In genomic region chr21:39111928-39112327, GRCh38 we compare ENCODE assay signal across 34 cellular contexts.
A peak's percentile ranks its signal among the peaks of the same experiment; 100 is the strongest.
DNase-seq lines count a peak whose midpoint lies in the region; ATAC-seq and TF ChIP-seq lines count a peak whose summit lies in the region.
"Had no signal": no experiment of that assay in that cellular context is flagged by ENCODE, and none has a peak within 500 bp of the region (broad histone marks: within the 10 kb centered on the region; RNA-seq: fewer than 3 reads in every experiment).

No MANE protein-coding gene starts in this region.

- WGBS in IMR-90 (ENCODE audit: extremely low coverage in 2 of 2, insufficient read length in 1 of 2), 2 experiments: 80% methylated on average over 1 of the region's 4 CpGs; no CpG with 5 or more reads in 1 of the 2 experiments

- no peaks in the 10 kb centered on the region for H4K20me1 ChIP-seq in IMR-90 (ENCODE audit: insufficient read depth, low read length)
- H4K20me1 ChIP-seq: BLaER1 had no signal

- H3K36me3 Mint-ChIP-seq in effector memory CD8-positive, alpha-beta T cell (ENCODE audit: insufficient read depth): no peaks in the 10 kb centered on the region
- H3K36me3 Mint-ChIP-seq: activated naive CD4-positive, alpha-beta T cell treated with anti-CD3 and anti-CD28 coated beads, Interleukin-2, amount 10 ng/mL, durations not matched to agents 7 days and 5 days; natural killer cell treated with Interleukin-12 subunit alpha and Interleukin-12 subunit beta and Interleukin-15 and Interleukin-18, amount 100 ng/mL, for 72 hours had no signal

- TF ChIP-seq POLR2A in IMR-90 (IDR thresholded peaks at IDR 0.05; ENCODE audit: low read depth, low read length): no peak

- POLR2A ChIA-PET in IMR-90 (lab: Charles Lee; ENCODE audit: unreplicated experiment): interaction anchor here (0.6 kb wide), 1 partner anchor 306 kb away, joined by 3 read pairs; the partner anchor contains the start of gene ETS2

- H3K79me1 ChIP-seq in IMR-90 (ENCODE audit: low read depth in 1 of 2, low read length in 2 of 2): no peaks in the 10 kb centered on the region

- no peak overlapping the region for H2AFZ ChIP-seq in IMR-90 (replicated peaks; ENCODE audit: low read length, poor library complexity)

- no peak overlapping the region for H2AK9ac ChIP-seq in IMR-90 (replicated peaks; ENCODE audit: low read depth, low read length, poor library complexity)

- H2BK5ac ChIP-seq in IMR-90 (ENCODE audit: low read depth, low read length, poor library complexity, severe bottlenecking): no peak overlapping the region

- ATAC-seq in IMR-90 (ENCODE audit: low read depth) (peak; percentile 30), left lung (peak; percentile 41), thoracic aorta (ENCODE audit: insufficient number of reproducible peaks, low FRiP score, low read depth) (no peak), GM21381 (IDR thresholded peaks at IDR 0.05; ENCODE audit: unreplicated experiment) (no peak), GM19452 (IDR thresholded peaks at IDR 0.05; ENCODE audit: unreplicated experiment) (no peak)
- no peak for ATAC-seq in effector memory CD8-positive, alpha-beta T cell (replicated peaks)
- ATAC-seq: natural killer cell treated with Interleukin-12 subunit alpha and Interleukin-12 subunit beta and Interleukin-15 and Interleukin-18, amount 100 ng/mL, for 72 hours; pancreas; PC-3; SK-N-SH treated with all-trans-retinoic acid at 6 μM for 48 hours had no signal

- no peak overlapping the region for H3K9ac ChIP-seq in IMR-90 (ENCODE audit: low read depth, low read length)
- H3K9ac ChIP-seq: BLaER1 had no signal

- H3K23ac ChIP-seq in IMR-90 (ENCODE audit: low read depth, low read length): no peak overlapping the region

- H3K27ac Mint-ChIP-seq in effector memory CD8-positive, alpha-beta T cell: no peak overlapping the region
- H3K27ac Mint-ChIP-seq: activated B cell treated with CpG ODN at 0.5 μM for 24 hours; activated naive CD4-positive, alpha-beta T cell treated with anti-CD3 and anti-CD28 coated beads, Interleukin-2, amount 10 ng/mL, durations not matched to agents 7 days and 5 days; activated T-helper 1 cell treated with anti-CD3 and anti-CD28 coated beads, Interleukin-12 subunit alpha, Interleukin-12 subunit beta, Interleukin-2, Interleukin-4 antibody, amounts not matched to agents 30 ng/mL and 10 ng/mL and 1 ng/mL, durations not matched to agents 14 hours and 24 hours and 36 hours; natural killer cell treated with Interleukin-12 subunit alpha and Interleukin-12 subunit beta and Interleukin-15 and Interleukin-18, amount 100 ng/mL, for 72 hours; stimulated activated naive CD8-positive, alpha-beta T cell treated with anti-CD3 and anti-CD28 coated beads, Interleukin-15, Interleukin-2, amounts not matched to agents 100 ng/mL and 50 ng/mL, for 24 hours; T-helper 1 cell treated with Interleukin-12 subunit alpha and Interleukin-12 subunit beta and Interleukin-4 antibody, amounts not matched to agents 30 μg/mL and 1 μg/mL, for 36 hours had no signal

- H3K9me1 ChIP-seq in IMR-90 (ENCODE audit: insufficient read depth, low read length): peaks cover 22% of the 10 kb centered on the region

- no peak overlapping the region for H4K8ac ChIP-seq in IMR-90 (ENCODE audit: low read depth in 2 of 2, low read length in 2 of 2)

- H3K27ac ChIP-seq in IMR-90 (ENCODE audit: insufficient read depth, low read length): peak overlapping the region; percentile 53; the same call in 1 of the 2 replicates
- H3K27ac ChIP-seq in left lung: no peak overlapping the region
- peak overlapping the region; percentile 45 to 69 for H3K27ac ChIP-seq in thoracic aorta
- H3K27ac ChIP-seq: BLaER1, cardiac muscle cell, epithelial cell of prostate, HL-60, pancreas had no signal

- H3K4me2 ChIP-seq in IMR-90 (ENCODE audit: low read depth, low read length): no peak overlapping the region
- H3K4me2 ChIP-seq: BLaER1 had no signal

- no TSS peak for BruUV-seq in IMR-90 (replicated peaks; lab: Mats Ljungman, UMichigan)

- H2BK15ac ChIP-seq in IMR-90 (ENCODE audit: low read depth, low read length): peak overlapping the region; percentile 18; the same call in 1 of the 3 replicates

- no peak overlapping the region for H3K56ac ChIP-seq in IMR-90 (ENCODE audit: extremely low read depth, insufficient read depth, low read length)

- peaks cover 27 to 40% of the 10 kb centered on the region in 2 donors for H3K27me3 Mint-ChIP-seq in effector memory CD8-positive, alpha-beta T cell
- H3K27me3 Mint-ChIP-seq: stimulated activated naive CD8-positive, alpha-beta T cell treated with anti-CD3 and anti-CD28 coated beads, Interleukin-15, Interleukin-2, amounts not matched to agents 100 ng/mL and 50 ng/mL, for 24 hours had no signal

- intact Hi-C loops in IMR-90 (cut with micrococcal nuclease): loop anchor here (5.0 kb wide), 1 partner anchor 35 kb away; no protein-coding TSS in a partner anchor
- intact Hi-C loops in left lung (cut with DNase I): no loop called here

- H3K4me3 ChIP-seq in IMR-90 (ENCODE audit: insufficient read depth, low read depth, low read length) (no peak overlapping the region), cardiac fibroblast (replicated peaks in 1 of 2; ENCODE audit: low read depth in 2 of 2, low read length in 2 of 2) (no peak overlapping the region), left lung (no peak overlapping the region), thoracic aorta (no peak overlapping the region)
- H3K4me3 ChIP-seq: BLaER1, cardiac muscle cell, lung, pancreas had no signal

- H3K14ac ChIP-seq in IMR-90 (replicated peaks; ENCODE audit: low read depth, low read length): 0 out of 2 replicates have a peak overlapping the region, but pooled peaks have one; percentile 1

- TF ChIP-seq CTCF in IMR-90 (conservative IDR thresholded peaks at IDR 0.05; ENCODE audit: low read depth, low read length) (no peak), cardiac fibroblast (IDR thresholded peaks at IDR 0.05; ENCODE audit: low read depth, low read length) (no peak), left lung (IDR thresholded peaks at IDR 0.05) (no peak), thoracic aorta (IDR thresholded peaks at IDR 0.05) (no peak)

- no peaks in the 10 kb centered on the region; the same call in 1 of the 2 replicates for H3K9me3 ChIP-seq in IMR-90 (ENCODE audit: control insufficient read depth, insufficient read depth, low read length)
- H3K9me3 ChIP-seq in left lung: no peaks in the 10 kb centered on the region
- H3K9me3 ChIP-seq in thoracic aorta: no peaks in the 10 kb centered on the region
- H3K9me3 ChIP-seq: pancreas had no signal

- no peak overlapping the region for H2AK5ac ChIP-seq in IMR-90 (ENCODE audit: low read depth, low read length)

- no peak for TF ChIP-seq RAD21 in IMR-90 (IDR thresholded peaks at IDR 0.05; ENCODE audit: low read length)

- H3K4me1 Mint-ChIP-seq in effector memory CD8-positive, alpha-beta T cell (ENCODE audit: low read depth in 2 of 2): no peaks in the 10 kb centered on the region
- H3K4me1 Mint-ChIP-seq: activated B cell treated with CpG ODN at 0.5 μM for 24 hours; activated naive CD4-positive, alpha-beta T cell treated with anti-CD3 and anti-CD28 coated beads, Interleukin-2, amount 10 ng/mL, durations not matched to agents 7 days and 5 days had no signal

- no peak overlapping the region for H3K4ac ChIP-seq in IMR-90 (ENCODE audit: low read depth, low read length)

- peak overlapping the region; percentile 36; the same call in 1 of the 2 replicates for H2BK20ac ChIP-seq in IMR-90 (ENCODE audit: low read depth, low read length)

- H3K27me3 ChIP-seq in IMR-90 (ENCODE audit: control insufficient read depth, insufficient read depth, low read length): 0 out of 2 replicates have a peak, but pooled peaks cover 2% of the 10 kb centered on the region
- no peaks in the 10 kb centered on the region for H3K27me3 ChIP-seq in left lung
- no peaks in the 10 kb centered on the region for H3K27me3 ChIP-seq in thoracic aorta (replicated peaks; ENCODE audit: insufficient read depth)
- H3K27me3 ChIP-seq: BLaER1, cardiac muscle cell, pancreas had no signal

- peak overlapping the region; percentile 54 for H3K18ac ChIP-seq in IMR-90 (ENCODE audit: low read depth, low read length)

- peaks cover 18% of the 10 kb centered on the region for H3K4me1 ChIP-seq in IMR-90 (ENCODE audit: control insufficient read depth, insufficient read depth, low read length)
- peaks cover 0 to 2% of the 10 kb centered on the region in 2 donors for H3K4me1 ChIP-seq in left lung
- H3K4me1 ChIP-seq in thoracic aorta (ENCODE audit: control insufficient read depth in 1 of 2, low read depth in 2 of 2): peaks cover 39 to 67% of the 10 kb centered on the region in 2 donors
- H3K4me1 ChIP-seq: pancreas had no signal

- peak overlapping the region; percentile 59 for H2BK120ac ChIP-seq in IMR-90 (ENCODE audit: low read depth, low read length)

- DNase-seq in IMR-90: peak; percentile 55
- DNase-seq in cardiac fibroblast (ENCODE audit: low read depth in 2 of 2): peak; percentile 41 to 75
- DNase-seq in left lung: no peak
- no peak for DNase-seq in thoracic aorta (ENCODE audit: low spot score)
- no peak for DNase-seq in effector memory CD8-positive, alpha-beta T cell
- no peak for DNase-seq in MV-4-11 (lab: John Stamatoyannopoulos, UW)
- DNase-seq: activated B cell treated with CpG ODN at 0.5 μM for 24 hours; activated naive CD4-positive, alpha-beta T cell treated with anti-CD3 and anti-CD28 coated beads, Interleukin-2, amount 10 ng/mL, durations not matched to agents 7 days and 5 days; DMS53; effector CD8-positive, alpha-beta T cell; foreskin melanocyte; KG1; kidney glomerular epithelial cell; MM.1S; NCI-H1417; NCI-H2029 treated with DMSO at 0.1 percent for 48 hours; NCI-H524 treated with DMSO at 0.1 percent for 48 hours; pancreas; PC-3; retina; stimulated activated CD4-positive, alpha-beta T cell treated with anti-CD3 and anti-CD28 coated beads, Interleukin-2, amount 100 ng/mL, for 24 hours; trophoblast cell had no signal

- no peak overlapping the region for H3K4me3 Mint-ChIP-seq in effector memory CD8-positive, alpha-beta T cell
- H3K4me3 Mint-ChIP-seq: activated B cell treated with CpG ODN at 0.5 μM for 24 hours; activated naive CD4-positive, alpha-beta T cell treated with anti-CD3 and anti-CD28 coated beads, Interleukin-2, amount 10 ng/mL, durations not matched to agents 7 days and 5 days; activated T-helper 1 cell treated with anti-CD3 and anti-CD28 coated beads, Interleukin-12 subunit alpha, Interleukin-12 subunit beta, Interleukin-2, Interleukin-4 antibody, amounts not matched to agents 30 ng/mL and 10 ng/mL and 1 ng/mL, durations not matched to agents 14 hours and 24 hours and 36 hours; natural killer cell treated with Interleukin-12 subunit alpha and Interleukin-12 subunit beta and Interleukin-15 and Interleukin-18, amount 100 ng/mL, for 72 hours; stimulated activated naive CD8-positive, alpha-beta T cell treated with anti-CD3 and anti-CD28 coated beads, Interleukin-15, Interleukin-2, amounts not matched to agents 100 ng/mL and 50 ng/mL, for 24 hours; T-helper 1 cell treated with Interleukin-12 subunit alpha and Interleukin-12 subunit beta and Interleukin-4 antibody, amounts not matched to agents 30 μg/mL and 1 μg/mL, for 36 hours had no signal

- no peaks in the 10 kb centered on the region for H3K9me3 Mint-ChIP-seq in effector memory CD8-positive, alpha-beta T cell
- H3K9me3 Mint-ChIP-seq: activated B cell treated with CpG ODN at 0.5 μM for 24 hours; activated naive CD4-positive, alpha-beta T cell treated with anti-CD3 and anti-CD28 coated beads, Interleukin-2, amount 10 ng/mL, durations not matched to agents 7 days and 5 days; activated T-helper 1 cell treated with anti-CD3 and anti-CD28 coated beads, Interleukin-12 subunit alpha, Interleukin-12 subunit beta, Interleukin-2, Interleukin-4 antibody, amounts not matched to agents 30 ng/mL and 10 ng/mL and 1 ng/mL, durations not matched to agents 14 hours and 24 hours and 36 hours; natural killer cell treated with Interleukin-12 subunit alpha and Interleukin-12 subunit beta and Interleukin-15 and Interleukin-18, amount 100 ng/mL, for 72 hours; stimulated activated naive CD8-positive, alpha-beta T cell treated with anti-CD3 and anti-CD28 coated beads, Interleukin-15, Interleukin-2, amounts not matched to agents 100 ng/mL and 50 ng/mL, for 24 hours; T-helper 1 cell treated with Interleukin-12 subunit alpha and Interleukin-12 subunit beta and Interleukin-4 antibody, amounts not matched to agents 30 μg/mL and 1 μg/mL, for 36 hours had no signal

- H4K5ac ChIP-seq in IMR-90 (ENCODE audit: low read depth, low read length): peak overlapping the region; percentile 15; the same call in 1 of the 2 replicates

- H3K36me3 ChIP-seq in IMR-90 (ENCODE audit: control insufficient read depth, insufficient read depth, low read length) (no peaks in the 10 kb centered on the region), left lung (no peaks in the 10 kb centered on the region), thoracic aorta (no peaks in the 10 kb centered on the region)
- H3K36me3 ChIP-seq: BLaER1, cardiac muscle cell, pancreas had no signal

- CTCF ChIA-PET in IMR-90 (lab: Yijun Ruan, JAX): no interaction called here

- in situ Hi-C loops in IMR-90 (cut with MboI; ENCODE audit: low sequenced_read_pairs): no loop called here

- dilution Hi-C loops in IMR-90 (cut with HindIII; ENCODE audit: low sequenced_read_pairs, unreplicated experiment): no loop called here

- H4K91ac ChIP-seq in IMR-90 (ENCODE audit: insufficient read depth, low read depth, low read length): no peak overlapping the region

Comparison
In these comparisons a context has a peak if more than half of its experiments do, and no peak if none do; other contexts are left out.
1. ATAC-seq: peak in IMR-90 (single experiment) and left lung (single experiment); none in thoracic aorta (single experiment), GM21381 (single experiment), effector memory CD8-positive, alpha-beta T cell (single experiment) and GM19452 (single experiment).
2. DNase-seq: peak in IMR-90 (single experiment) and cardiac fibroblast (2 of 2); none in left lung (0 of 2), thoracic aorta (single experiment), effector memory CD8-positive, alpha-beta T cell (0 of 3) and MV-4-11 (single experiment).
3. H3K27ac ChIP-seq: peak in IMR-90 (single experiment) and thoracic aorta (2 of 2); none in left lung (0 of 2).